In the genomic region with DNA sequence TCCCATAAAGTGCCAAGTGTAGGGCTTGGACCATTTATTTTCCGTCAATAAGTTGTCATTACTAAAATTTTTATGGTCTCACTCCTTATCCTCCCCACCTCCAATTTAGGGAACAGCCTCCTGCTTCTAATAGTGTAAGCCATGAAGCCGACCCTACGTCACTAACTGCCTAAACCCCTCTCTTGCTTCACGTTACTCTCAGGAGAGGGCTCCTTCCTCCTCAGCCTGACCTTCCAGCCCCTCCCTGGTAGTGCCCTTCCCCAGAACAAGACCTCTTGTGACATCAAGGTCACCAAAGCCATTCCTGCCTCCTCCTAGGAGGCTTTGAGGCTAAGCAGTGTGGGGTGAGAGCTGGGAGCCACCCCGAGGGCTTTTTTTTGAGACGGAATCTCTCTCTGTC, we compare ENCODE assay signal across 13 cellular contexts. TPM values are rescaled to one million over a fixed set of nuclear protein-coding genes. Genes with fewer than 3 reads are reported as not detected.
DNase-seq lines count a peak whose midpoint lies in the region; ATAC-seq, FAIRE-seq and TF ChIP-seq lines count a peak whose summit lies in the region.
"Had no signal": no experiment of that assay in that cellular context is flagged by ENCODE, and none has a peak within 500 bp of the region (broad histone marks: within the 10 kb centered on the region; RNA-seq: fewer than 3 reads in every experiment).

No MANE protein-coding gene starts in this region.

- BruUV-seq in endothelial cell of umbilical vein (replicated peaks; lab: Mats Ljungman, UMichigan): no TSS peak

- FAIRE-seq in endothelial cell of umbilical vein (lab: Jason Lieb, UNC): peak; percentile 26
- FAIRE-seq: A549 had no signal

- no peak for DNase-seq in activated CD4-positive, alpha-beta T cell treated with anti-CD3 and anti-CD28 coated beads for 36 hours
- no peak for DNase-seq in activated CD4-positive, alpha-beta T cell treated with anti-CD3 and anti-CD28 coated beads for 4 hours
- DNase-seq in SKM-1 treated with dmso at 0.1 percent for 144 hours (lab: John Stamatoyannopoulos, UW; ENCODE audit: unreplicated experiment) (peak; percentile 85), endothelial cell of umbilical vein (ENCODE audit: low read depth, low spot score) (no peak), HT-29 (ENCODE audit: low spot score) (no peak), SHP77 (lab: John Stamatoyannopoulos, UW) (no peak)
- DNase-seq: kidney glomerular epithelial cell, NCI-H1092, SHP77 treated with DMSO at 0.1 percent for 48 hours had no signal

- H3K36me3 Mint-ChIP-seq in activated CD4-positive, alpha-beta T cell treated with anti-CD3 and anti-CD28 coated beads for 36 hours (ENCODE audit: low read depth): peaks cover 20% of the 10 kb centered on the region
- peaks cover 23% of the 10 kb centered on the region for H3K36me3 Mint-ChIP-seq in stimulated activated memory B cell treated with anti-CD40 and anti-IgM and Interleukin-4, amounts not matched to agents 10 μg/mL and 1 μg/mL and 100 μg/mL, for 72 hours

- dilution Hi-C loops in endothelial cell of umbilical vein (cut with MboI; ENCODE audit: extremely low pct_ligation_motif_present, low sequenced_read_pairs): no loop called here

- H3K4me3 Mint-ChIP-seq in activated CD4-positive, alpha-beta T cell treated with anti-CD3 and anti-CD28 coated beads for 36 hours: peak overlapping the region; percentile 63
- H3K4me3 Mint-ChIP-seq in stimulated activated memory B cell treated with anti-CD40 and anti-IgM and Interleukin-4, amounts not matched to agents 10 μg/mL and 1 μg/mL and 100 μg/mL, for 72 hours: peak overlapping the region; percentile 85

- H3K9me1 ChIP-seq in endothelial cell of umbilical vein (replicated peaks; ENCODE audit: control insufficient read depth, extremely low read depth, insufficient read depth, low read length): no peaks in the 10 kb centered on the region

- peak overlapping the region; percentile 42 for H3K4me2 ChIP-seq in endothelial cell of umbilical vein (ENCODE audit: insufficient read depth, low read length)
- H3K4me2 ChIP-seq: A549 had no signal

- TF ChIP-seq CTCF in endothelial cell of umbilical vein (IDR thresholded peaks at IDR 0.05; ENCODE audit: extremely low read depth in 1 of 2, insufficient read depth in 1 of 2, low read depth in 1 of 2, low read length in 2 of 2): no peak

- H4K20me1 ChIP-seq in endothelial cell of umbilical vein (replicated peaks; ENCODE audit: control insufficient read depth, extremely low read depth, insufficient read depth, low read length): no peaks in the 10 kb centered on the region

- peaks cover 73% of the 10 kb centered on the region for H3K4me1 Mint-ChIP-seq in activated CD4-positive, alpha-beta T cell treated with anti-CD3 and anti-CD28 coated beads for 36 hours
- peaks cover 77% of the 10 kb centered on the region for H3K4me1 Mint-ChIP-seq in stimulated activated memory B cell treated with anti-CD40 and anti-IgM and Interleukin-4, amounts not matched to agents 10 μg/mL and 1 μg/mL and 100 μg/mL, for 72 hours

- no peaks in the 10 kb centered on the region for H3K9me3 Mint-ChIP-seq in activated CD4-positive, alpha-beta T cell treated with anti-CD3 and anti-CD28 coated beads for 36 hours (ENCODE audit: low read depth)
- H3K9me3 Mint-ChIP-seq in stimulated activated memory B cell treated with anti-CD40 and anti-IgM and Interleukin-4, amounts not matched to agents 10 μg/mL and 1 μg/mL and 100 μg/mL, for 72 hours: no peaks in the 10 kb centered on the region

- H3K36me3 ChIP-seq in endothelial cell of umbilical vein (ENCODE audit: control insufficient read depth in 2 of 2, extremely low read depth in 1 of 2, insufficient read depth in 2 of 2, low read length in 2 of 2): peaks cover 15 to 17% of the 10 kb centered on the region in 2 experiments

- peak overlapping the region; percentile 97 for H3K27ac Mint-ChIP-seq in activated CD4-positive, alpha-beta T cell treated with anti-CD3 and anti-CD28 coated beads for 36 hours
- H3K27ac Mint-ChIP-seq in stimulated activated memory B cell treated with anti-CD40 and anti-IgM and Interleukin-4, amounts not matched to agents 10 μg/mL and 1 μg/mL and 100 μg/mL, for 72 hours: peak overlapping the region; percentile 99

- POLR2A ChIA-PET in activated CD4-positive, alpha-beta T cell treated with anti-CD3 and anti-CD28 coated beads for 36 hours (lab: Charles Lee): no interaction called here
- POLR2A ChIA-PET in endothelial cell of umbilical vein (lab: Charles Lee): interaction anchor here (2.7 kb wide), 1 partner anchor 13 kb away, joined by 24 read pairs; no protein-coding TSS in a partner anchor

- peak overlapping the region; percentile 69 for H3K27ac ChIP-seq in endothelial cell of umbilical vein (ENCODE audit: insufficient read depth, low read depth, low read length)

- H3K27me3 ChIP-seq in endothelial cell of umbilical vein (ENCODE audit: control insufficient read depth in 2 of 2, insufficient read depth in 2 of 2, low read length in 2 of 2): no peaks in the 10 kb centered on the region
- H3K27me3 ChIP-seq: tibial artery had no signal

- H3K9ac ChIP-seq in endothelial cell of umbilical vein (replicated peaks; ENCODE audit: extremely low read depth, insufficient read depth, low read length): peak overlapping the region; percentile 45

- TF ChIP-seq POLR2A in endothelial cell of umbilical vein (IDR thresholded peaks at IDR 0.05; ENCODE audit: low read depth, low read length): no peak

- H3K27me3 Mint-ChIP-seq in activated CD4-positive, alpha-beta T cell treated with anti-CD3 and anti-CD28 coated beads for 36 hours: no peaks in the 10 kb centered on the region
- H3K27me3 Mint-ChIP-seq in stimulated activated memory B cell treated with anti-CD40 and anti-IgM and Interleukin-4, amounts not matched to agents 10 μg/mL and 1 μg/mL and 100 μg/mL, for 72 hours: no peaks in the 10 kb centered on the region

- peaks cover 44% of the 10 kb centered on the region for H3K4me1 ChIP-seq in endothelial cell of umbilical vein (ENCODE audit: control insufficient read depth, extremely low read depth, insufficient read depth, low read length)

- ATAC-seq in activated CD4-positive, alpha-beta T cell treated with anti-CD3 and anti-CD28 coated beads for 36 hours: no peak
- ATAC-seq in stimulated activated memory B cell treated with anti-CD40 and anti-IgM and Interleukin-4, amounts not matched to agents 10 μg/mL and 1 μg/mL and 100 μg/mL, for 72 hours: no peak
- ATAC-seq in GM19328 (IDR thresholded peaks at IDR 0.05; ENCODE audit: unreplicated experiment): no peak
- ATAC-seq: A549 had no signal

- peak overlapping the region; percentile 51 for H2AFZ ChIP-seq in endothelial cell of umbilical vein (ENCODE audit: low read depth, low read length)

- intact Hi-C loops in activated CD4-positive, alpha-beta T cell treated with anti-CD3 and anti-CD28 coated beads for 36 hours (cut with DNase I, micrococcal nuclease): loop anchor here in 1 of 2 experiments (1.0 to 10.0 kb wide), 2 partner anchors 12 to 281 kb away; partner anchors contain the start of genes NAIF1 and SLC25A25
- intact Hi-C loops in endothelial cell of umbilical vein (cut with micrococcal nuclease): loop anchor here (1.0 kb wide), 1 partner anchor 13 kb away; no protein-coding TSS in a partner anchor

- CTCF ChIA-PET in activated CD4-positive, alpha-beta T cell treated with anti-CD3 and anti-CD28 coated beads for 36 hours (lab: Charles Lee): interaction anchor here (0.6 to 3.3 kb wide), 5 partner anchors 8 to 250 kb away, joined by 3 to 17 read pairs (median 3); no protein-coding TSS in a partner anchor
- CTCF ChIA-PET in endothelial cell of umbilical vein (lab: Charles Lee): interaction anchor here (3.5 to 8.8 kb wide), 4 partner anchors 17 to 86 kb away, joined by 16 to 167 read pairs (median 52); partner anchors contain the start of gene TOR2A

- no peaks in the 10 kb centered on the region for H3K9me3 ChIP-seq in endothelial cell of umbilical vein (replicated peaks; ENCODE audit: control insufficient read depth, insufficient read depth, low read length)
- H3K9me3 ChIP-seq: A549, tibial artery had no signal

- peaks cover 28% of the 10 kb centered on the region for H3K79me2 ChIP-seq in endothelial cell of umbilical vein (ENCODE audit: control insufficient read depth, insufficient read depth, low read length)

- no peak overlapping the region for H3K4me3 ChIP-seq in endothelial cell of umbilical vein (replicated peaks in 1 of 3; ENCODE audit: insufficient read depth in 1 of 3, low read depth in 1 of 3, low read length in 3 of 3)
- H3K4me3 ChIP-seq: A549, tibial artery had no signal

RNA-seq across cellular contexts. Expression of gene CDK9, which starts 2.2 kb away (rescaled TPM):
- total RNA-seq in activated CD4-positive, alpha-beta T cell treated with anti-CD3 and anti-CD28 coated beads for 36 hours: 10 to 100 TPM; 63.8 to 80.4 TPM
- total RNA-seq in endothelial cell of umbilical vein: 124 and 128 TPM in 2 replicates
- 92.2 and 99.0 TPM in 2 replicates for polyA plus RNA-seq in endothelial cell of umbilical vein
- 50.0 and 61.0 TPM in 2 replicates for polyA plus RNA-seq in endothelial cell of umbilical vein (2011; cell fraction: cytosol; rRNA removed)
- 193 and 200 TPM in 2 replicates for polyA plus RNA-seq in endothelial cell of umbilical vein (2011; cell fraction: nucleus; rRNA removed)
- 76.9 and 94.3 TPM in 2 replicates for polyA plus RNA-seq in endothelial cell of umbilical vein (2012)
- 88.4 and 92.9 TPM in 2 replicates for polyA minus RNA-seq in endothelial cell of umbilical vein
- polyA minus RNA-seq in endothelial cell of umbilical vein (2011; cell fraction: cytosol; rRNA and poly(A)+ RNA removed): 63.0 TPM
- polyA minus RNA-seq in endothelial cell of umbilical vein (2011; cell fraction: nucleus; rRNA and poly(A)+ RNA removed): 58.3 and 65.1 TPM in 2 replicates
- total RNA-seq in HT-29 (2014; rRNA removed; shearing (Covaris generic)): 42.6 and 45.4 TPM in 2 replicates

RNA-seq across cellular contexts. Expression of gene SH2D3C, which starts 5.2 kb away (rescaled TPM):
- total RNA-seq in activated CD4-positive, alpha-beta T cell treated with anti-CD3 and anti-CD28 coated beads for 36 hours: 10 to 100 TPM; 30.3 to 35.2 TPM
- 95.0 and 102 TPM in 2 replicates for total RNA-seq in endothelial cell of umbilical vein
- 173 and 218 TPM in 2 replicates for polyA plus RNA-seq in endothelial cell of umbilical vein
- 61.4 and 68.1 TPM in 2 replicates for polyA plus RNA-seq in endothelial cell of umbilical vein (2011; cell fraction: cytosol; rRNA removed)
- 67.4 and 92.8 TPM in 2 replicates for polyA plus RNA-seq in endothelial cell of umbilical vein (2011; cell fraction: nucleus; rRNA removed)
- polyA plus RNA-seq in endothelial cell of umbilical vein (2012): 42.8 and 49.4 TPM in 2 replicates
- 104 and 130 TPM in 2 replicates for polyA minus RNA-seq in endothelial cell of umbilical vein
- not detected for polyA minus RNA-seq in endothelial cell of umbilical vein (2011; cell fraction: cytosol; rRNA and poly(A)+ RNA removed)
- polyA minus RNA-seq in endothelial cell of umbilical vein (2011; cell fraction: nucleus; rRNA and poly(A)+ RNA removed): 45.1 and 63.7 TPM in 2 replicates
- total RNA-seq in HT-29 (2014; rRNA removed; shearing (Covaris generic)): not detected in 2 replicates

RNA-seq across cellular contexts. Expression of gene FPGS, which starts 19.0 kb away (rescaled TPM):
- 10 to 100 TPM; 71.9 to 80.4 TPM for total RNA-seq in activated CD4-positive, alpha-beta T cell treated with anti-CD3 and anti-CD28 coated beads for 36 hours
- 90.2 and 90.7 TPM in 2 replicates for total RNA-seq in endothelial cell of umbilical vein
- polyA plus RNA-seq in endothelial cell of umbilical vein: 77.7 and 129 TPM in 2 replicates
- 67.9 and 72.7 TPM in 2 replicates for polyA plus RNA-seq in endothelial cell of umbilical vein (2011; cell fraction: cytosol; rRNA removed)
- 116 and 150 TPM in 2 replicates for polyA plus RNA-seq in endothelial cell of umbilical vein (2011; cell fraction: nucleus; rRNA removed)
- 58.5 and 71.2 TPM in 2 replicates for polyA plus RNA-seq in endothelial cell of umbilical vein (2012)
- polyA minus RNA-seq in endothelial cell of umbilical vein: 76.5 and 80.5 TPM in 2 replicates
- 58.0 TPM for polyA minus RNA-seq in endothelial cell of umbilical vein (2011; cell fraction: cytosol; rRNA and poly(A)+ RNA removed)
- 45.1 and 52.0 TPM in 2 replicates for polyA minus RNA-seq in endothelial cell of umbilical vein (2011; cell fraction: nucleus; rRNA and poly(A)+ RNA removed)
- 180 and 200 TPM in 2 replicates for total RNA-seq in HT-29 (2014; rRNA removed; shearing (Covaris generic))

RNA-seq across cellular contexts. Expression of gene TOR2A, which starts 48.5 kb away (rescaled TPM):
- total RNA-seq in activated CD4-positive, alpha-beta T cell treated with anti-CD3 and anti-CD28 coated beads for 36 hours: 10 to 100 TPM; 11.3 to 14.0 TPM
- 17.1 and 19.3 TPM in 2 replicates for total RNA-seq in endothelial cell of umbilical vein
- polyA plus RNA-seq in endothelial cell of umbilical vein: 23.9 and 28.8 TPM in 2 replicates
- 18.4 and 25.3 TPM in 2 replicates for polyA plus RNA-seq in endothelial cell of umbilical vein (2011; cell fraction: cytosol; rRNA removed)
- 16.0 and 18.0 TPM in 2 replicates for polyA plus RNA-seq in endothelial cell of umbilical vein (2011; cell fraction: nucleus; rRNA removed)
- polyA plus RNA-seq in endothelial cell of umbilical vein (2012): 11.3 and 18.5 TPM in 2 replicates
- 5.2 and 5.8 TPM in 2 replicates for polyA minus RNA-seq in endothelial cell of umbilical vein
- 16.5 TPM for polyA minus RNA-seq in endothelial cell of umbilical vein (2011; cell fraction: cytosol; rRNA and poly(A)+ RNA removed)
- polyA minus RNA-seq in endothelial cell of umbilical vein (2011; cell fraction: nucleus; rRNA and poly(A)+ RNA removed): 5.1 and 7.3 TPM in 2 replicates
- total RNA-seq in HT-29 (2014; rRNA removed; shearing (Covaris generic)): 14.3 and 18.9 TPM in 2 replicates

Comparison
In these comparisons a context has a peak if more than half of its experiments do, and no peak if none do; other contexts are left out.
1. RNA of gene SH2D3C, which starts 5.2 kb away (total RNA-seq): 95.0 to 102 TPM in endothelial cell of umbilical vein and 30.3 to 35.2 TPM in activated CD4-positive, alpha-beta T cell treated with anti-CD3 and anti-CD28 coated beads for 36 hours; not detected in HT-29; every median in the first group is over 10 times any median in the second.